In genomic region chr2:74550231-74550630, GRCh38 we compare ENCODE assay signal across 16 cellular contexts. TPM values are rescaled to one million over a fixed set of nuclear protein-coding genes. Genes with fewer than 3 reads are reported as not detected.
DNase-seq lines count a peak whose midpoint lies in the region; ATAC-seq and TF ChIP-seq lines count a peak whose summit lies in the region.
"Had no signal": no experiment of that assay in that cellular context is flagged by ENCODE, and none has a peak within 500 bp of the region (broad histone marks: within the 10 kb centered on the region; RNA-seq: fewer than 3 reads in every experiment).

No MANE protein-coding gene starts in this region.

- dilution Hi-C loops in mammary epithelial cell (cut with HindIII; ENCODE audit: low sequenced_read_pairs) = no loop called here

- no TSS peak for BruUV-seq in mammary epithelial cell (replicated peaks; lab: Mats Ljungman, UMichigan)

- peaks cover 34% of the 10 kb centered on the region for H3K27me3 Mint-ChIP-seq in activated naive CD4-positive, alpha-beta T cell treated with anti-CD3 and anti-CD28 coated beads for 36 hours (ENCODE audit: low read depth)
- peaks cover 32% of the 10 kb centered on the region for H3K27me3 Mint-ChIP-seq in progenitor cell of endocrine pancreas

- H3K4me1 Mint-ChIP-seq in activated naive CD4-positive, alpha-beta T cell treated with anti-CD3 and anti-CD28 coated beads for 36 hours (ENCODE audit: low read depth) = peaks cover 7% of the 10 kb centered on the region
- H3K4me1 Mint-ChIP-seq in progenitor cell of endocrine pancreas (ENCODE audit: low read depth) = peaks cover 16% of the 10 kb centered on the region

- H3K36me3 ChIP-seq in HAP-1 (replicated peaks) (no peaks in the 10 kb centered on the region), mammary epithelial cell (ENCODE audit: insufficient read depth, low read length) (no peaks in the 10 kb centered on the region), aorta (ENCODE audit: control insufficient read depth in 1 of 2, insufficient read depth in 2 of 2, low read length in 1 of 2) (no peaks in the 10 kb centered on the region)
- H3K36me3 ChIP-seq: BE2C, right atrium auricular region had no signal

- CTCF ChIA-PET in activated naive CD4-positive, alpha-beta T cell treated with anti-CD3 and anti-CD28 coated beads for 36 hours (lab: Charles Lee) = interaction anchor here (0.9 to 1.2 kb wide), 3 partner anchors 18 to 38 kb away, joined by 3 to 8 read pairs (median 3); no protein-coding TSS in a partner anchor
- CTCF ChIA-PET in mammary epithelial cell (lab: Charles Lee; ENCODE audit: low non-redundant PET) = no interaction called here

- TF ChIP-seq CTCF in mammary epithelial cell (conservative IDR thresholded peaks at IDR 0.05 in 1 of 2, IDR thresholded peaks at IDR 0.05 in 1 of 2; ENCODE audit: extremely low read depth in 1 of 2, insufficient read depth in 1 of 2, low read depth in 1 of 2, low read length in 2 of 2) (no peak), progenitor cell of endocrine pancreas (IDR thresholded peaks at IDR 0.05; ENCODE audit: unreplicated experiment) (no peak)

- H2AFZ ChIP-seq in mammary epithelial cell (ENCODE audit: low read depth, low read length) = no peak overlapping the region

- peaks cover 11% of the 10 kb centered on the region for H3K79me2 ChIP-seq in mammary epithelial cell (ENCODE audit: insufficient read depth, low read length)

- H3K9me3 ChIP-seq in HAP-1 = no peaks in the 10 kb centered on the region
- H3K9me3 ChIP-seq in mammary epithelial cell (replicated peaks; ENCODE audit: insufficient read depth, low read length) = no peaks in the 10 kb centered on the region
- no peaks in the 10 kb centered on the region for H3K9me3 ChIP-seq in aorta (ENCODE audit: control insufficient read depth, low read length)
- H3K9me3 ChIP-seq: BE2C, right atrium auricular region had no signal

- H3K9ac ChIP-seq in mammary epithelial cell (ENCODE audit: insufficient read depth, low read length) = no peak overlapping the region

- H3K4me3 ChIP-seq in HAP-1 (peak overlapping the region; percentile 45), mammary epithelial cell (replicated peaks in 1 of 3; ENCODE audit: insufficient read depth in 1 of 3, low read depth in 2 of 3, low read length in 3 of 3) (peak overlapping the region in 1 of 3 experiments; percentile 68), aorta (ENCODE audit: low read length in 2 of 2) (no peak overlapping the region)

- H3K27ac ChIP-seq in mammary epithelial cell (ENCODE audit: insufficient read depth, low read depth, low read length) (no peak overlapping the region), aorta (ENCODE audit: low read depth in 1 of 2, low read length in 2 of 2) (no peak overlapping the region)
- H3K27ac ChIP-seq: right atrium auricular region had no signal

- intact Hi-C loops in activated naive CD4-positive, alpha-beta T cell treated with anti-CD3 and anti-CD28 coated beads for 36 hours (cut with micrococcal nuclease) = no loop called here
- intact Hi-C loops in mammary epithelial cell (cut with micrococcal nuclease) (no loop called here), aorta (cut with DNase I) (no loop called here)

- no peak for ATAC-seq in aorta (ENCODE audit: low FRiP score)
- ATAC-seq in HG03135 (IDR thresholded peaks at IDR 0.05; ENCODE audit: unreplicated experiment) = no peak

- peak overlapping the region; percentile 13 for H3K4me3 Mint-ChIP-seq in activated naive CD4-positive, alpha-beta T cell treated with anti-CD3 and anti-CD28 coated beads for 36 hours
- H3K4me3 Mint-ChIP-seq in progenitor cell of endocrine pancreas (ENCODE audit: low read depth) = peak overlapping the region; percentile 23

- no peaks in the 10 kb centered on the region for H3K9me3 Mint-ChIP-seq in activated naive CD4-positive, alpha-beta T cell treated with anti-CD3 and anti-CD28 coated beads for 36 hours
- no peaks in the 10 kb centered on the region for H3K9me3 Mint-ChIP-seq in progenitor cell of endocrine pancreas (ENCODE audit: low read depth)

- 100% methylated on average over 7 of the region's 7 CpGs for WGBS in mammary epithelial cell (ENCODE audit: low coverage, missing lambda C conversion rate)
- WGBS in aorta, 2 donors = 95 to 98% methylated on average over 7 of the region's 7 CpGs

- peak overlapping the region; percentile 99 for H3K4me2 ChIP-seq in mammary epithelial cell (ENCODE audit: insufficient read depth, low read depth, low read length)

- H4K20me1 ChIP-seq in mammary epithelial cell (ENCODE audit: insufficient read depth, low read length) = no peaks in the 10 kb centered on the region

- DNase-seq in activated naive CD4-positive, alpha-beta T cell treated with anti-CD3 and anti-CD28 coated beads for 36 hours = no peak
- no peak for DNase-seq in activated naive CD4-positive, alpha-beta T cell (lab: John Stamatoyannopoulos, UW)
- DNase-seq in HAP-1 (ENCODE audit: low spot score in 2 of 2) (no peak), mammary epithelial cell (no peak), progenitor cell of endocrine pancreas (ENCODE audit: low spot score, unreplicated experiment) (no peak), amygdala (lab: John Stamatoyannopoulos, UW) (no peak), aorta (no peak)
- DNase-seq: anterior cingulate cortex; BE2C; KBM-7; NCI-H1694; stimulated activated CD4-positive, alpha-beta T cell treated with anti-CD3 and anti-CD28 coated beads, Interleukin-4, amount 100 ng/mL, for 1 hour; stimulated activated naive CD4-positive, alpha-beta T cell had no signal

- peaks cover 24% of the 10 kb centered on the region for H3K4me1 ChIP-seq in HAP-1
- H3K4me1 ChIP-seq in mammary epithelial cell (ENCODE audit: insufficient read depth, low read length) = peaks cover 18% of the 10 kb centered on the region
- H3K4me1 ChIP-seq in aorta (ENCODE audit: control insufficient read depth in 1 of 2, insufficient read depth in 2 of 2, low read length in 2 of 2) = no peaks in the 10 kb centered on the region
- H3K4me1 ChIP-seq: BE2C had no signal

- H3K27me3 ChIP-seq in HAP-1 (ENCODE audit: low read depth) = no peaks in the 10 kb centered on the region
- H3K27me3 ChIP-seq in mammary epithelial cell (ENCODE audit: insufficient read depth, low read length) = no peaks in the 10 kb centered on the region
- no peaks in the 10 kb centered on the region for H3K27me3 ChIP-seq in aorta (ENCODE audit: control insufficient read depth in 1 of 2, insufficient read depth in 2 of 2, low read length in 1 of 2)
- H3K27me3 ChIP-seq: BE2C, right atrium auricular region had no signal

- H3K27ac Mint-ChIP-seq in activated naive CD4-positive, alpha-beta T cell treated with anti-CD3 and anti-CD28 coated beads for 36 hours = no peak overlapping the region
- no peak overlapping the region for H3K27ac Mint-ChIP-seq in progenitor cell of endocrine pancreas

- in situ Hi-C loops in HAP-1 (cut with MboI; ENCODE audit: low sequenced_read_pairs) (no loop called here), mammary epithelial cell (cut with MboI; ENCODE audit: low sequenced_read_pairs in 2 of 2) (no loop called here)

- H3K36me3 Mint-ChIP-seq in activated naive CD4-positive, alpha-beta T cell treated with anti-CD3 and anti-CD28 coated beads for 36 hours (ENCODE audit: low read depth) = peaks cover 1% of the 10 kb centered on the region
- H3K36me3 Mint-ChIP-seq in progenitor cell of endocrine pancreas (ENCODE audit: insufficient read depth) = no peaks in the 10 kb centered on the region

RNA-seq across cellular contexts. Expression of gene LOXL3, which starts 3.5 kb away (rescaled TPM):
- total RNA-seq in activated naive CD4-positive, alpha-beta T cell treated with anti-CD3 and anti-CD28 coated beads for 36 hours = under 1 TPM; 0.35 to 0.41 TPM
- under 1 TPM; 0.83 to 0.87 TPM for total RNA-seq in mammary epithelial cell
- polyA plus RNA-seq in mammary epithelial cell = 2.2 TPM
- 0.21 TPM for polyA minus RNA-seq in mammary epithelial cell
- total RNA-seq in progenitor cell of endocrine pancreas = 23.4 and 24.2 TPM in 2 replicates
- 10 to 100 TPM; 18.9 to 27.1 TPM for total RNA-seq in aorta
- 10 to 100 TPM in 1 of 2 donors, 1 to 10 TPM in 1; 6.4 to 16.9 TPM for polyA plus RNA-seq in aorta

RNA-seq across cellular contexts. Expression of gene DOK1, which starts 4.3 kb away (rescaled TPM):
- 10 to 100 TPM; 12.3 to 13.2 TPM for total RNA-seq in activated naive CD4-positive, alpha-beta T cell treated with anti-CD3 and anti-CD28 coated beads for 36 hours
- total RNA-seq in mammary epithelial cell (1 to 10 TPM; 3.1 to 6.5 TPM), progenitor cell of endocrine pancreas (18.5 and 20.9 TPM in 2 replicates), aorta (10 to 100 TPM; 18.2 to 19.6 TPM)
- polyA plus RNA-seq in mammary epithelial cell (4.9 TPM), aorta (10 to 100 TPM; 14.9 to 16.3 TPM)
- polyA minus RNA-seq in mammary epithelial cell = not detected

RNA-seq across cellular contexts. Expression of gene HTRA2, which starts 20.5 kb away (rescaled TPM):
- 10 to 100 TPM; 39.0 to 39.7 TPM for total RNA-seq in activated naive CD4-positive, alpha-beta T cell treated with anti-CD3 and anti-CD28 coated beads for 36 hours
- total RNA-seq in mammary epithelial cell (10 to 100 TPM; 29.2 to 30.8 TPM), progenitor cell of endocrine pancreas (35.9 and 41.9 TPM in 2 replicates), aorta (10 to 100 TPM; 31.9 to 35.4 TPM)
- polyA plus RNA-seq in mammary epithelial cell (50.0 TPM), aorta (10 to 100 TPM; 27.4 to 46.9 TPM)
- 68.7 TPM for polyA minus RNA-seq in mammary epithelial cell

RNA-seq across cellular contexts. Expression of gene AUP1, which starts 20.7 kb away (rescaled TPM):
- total RNA-seq in activated naive CD4-positive, alpha-beta T cell treated with anti-CD3 and anti-CD28 coated beads for 36 hours = 10 to 100 TPM; 77.4 to 78.5 TPM
- total RNA-seq in mammary epithelial cell = 100 to 1,000 TPM in 1 of 2 donors, 10 to 100 TPM in 1; 67.5 to 111 TPM
- polyA plus RNA-seq in mammary epithelial cell = 145 TPM
- 95.5 TPM for polyA minus RNA-seq in mammary epithelial cell
- 110 and 115 TPM in 2 replicates for total RNA-seq in progenitor cell of endocrine pancreas
- total RNA-seq in aorta = 10 to 100 TPM; 73.0 to 85.4 TPM
- 100 to 1,000 TPM in 1 of 2 donors, 10 to 100 TPM in 1; 49.5 to 279 TPM for polyA plus RNA-seq in aorta

RNA-seq across cellular contexts. Expression of gene DQX1, which starts 24.2 kb away (rescaled TPM):
- under 1 TPM; 0.10 to 0.45 TPM for total RNA-seq in activated naive CD4-positive, alpha-beta T cell treated with anti-CD3 and anti-CD28 coated beads for 36 hours
- total RNA-seq in mammary epithelial cell = 1 to 10 TPM in 1 of 2 donors, under 1 TPM in 1; 0.83 to 5.2 TPM
- polyA plus RNA-seq in mammary epithelial cell = 3.4 TPM
- not detected for polyA minus RNA-seq in mammary epithelial cell
- 1.5 and 1.7 TPM in 2 replicates for total RNA-seq in progenitor cell of endocrine pancreas
- total RNA-seq in aorta = under 1 TPM in 1 of 2 donors, not detected in 1; 0.24 TPM
- polyA plus RNA-seq in aorta = 1 to 10 TPM in 1 of 2 donors, not detected in 1; 4.1 TPM
- total RNA-seq: mononuclear cell, right atrium auricular region had no signal

Comparison
In these comparisons a context has a peak if more than half of its experiments do, and no peak if none do; other contexts are left out.
1. RNA of gene LOXL3, which starts 3.5 kb away (total RNA-seq): 18.9 to 27.1 TPM in aorta and 23.4 to 24.2 TPM in progenitor cell of endocrine pancreas; 0.83 to 0.87 TPM in mammary epithelial cell and 0.35 to 0.41 TPM in activated naive CD4-positive, alpha-beta T cell treated with anti-CD3 and anti-CD28 coated beads for 36 hours; every median in the first group is over 10 times any median in the second.